In genomic region chr12:98002887-98003493, GRCh38 we compare ENCODE assay signal across 7 cellular contexts.
DNase-seq lines count a peak whose midpoint lies in the region; ATAC-seq and TF ChIP-seq lines count a peak whose summit lies in the region.

No MANE protein-coding gene starts in this region.

- H3K27ac ChIP-seq in esophagus squamous epithelium: no peak overlapping the region

- H3K4me1 ChIP-seq in esophagus squamous epithelium: no peaks in the 10 kb centered on the region

- no peaks in the 10 kb centered on the region for H3K9me3 Mint-ChIP-seq in progenitor cell of endocrine pancreas (ENCODE audit: low read depth)

- no peak overlapping the region for H3K4me3 Mint-ChIP-seq in progenitor cell of endocrine pancreas (ENCODE audit: low read depth)

- no peaks in the 10 kb centered on the region for H3K4me1 Mint-ChIP-seq in progenitor cell of endocrine pancreas (ENCODE audit: low read depth)

- H3K36me3 ChIP-seq in esophagus squamous epithelium: no peaks in the 10 kb centered on the region

- ATAC-seq in GM21390 (IDR thresholded peaks at IDR 0.05; ENCODE audit: unreplicated experiment) (peak; percentile 78), HG03095 (IDR thresholded peaks at IDR 0.05; ENCODE audit: unreplicated experiment) (no peak)

- peaks cover 11% of the 10 kb centered on the region for H3K27me3 Mint-ChIP-seq in progenitor cell of endocrine pancreas

- no peak overlapping the region for H3K4me3 ChIP-seq in esophagus squamous epithelium

- H3K27ac Mint-ChIP-seq in progenitor cell of endocrine pancreas: no peak overlapping the region

- no peaks in the 10 kb centered on the region for H3K36me3 Mint-ChIP-seq in progenitor cell of endocrine pancreas (ENCODE audit: insufficient read depth)

- TF ChIP-seq CTCF in esophagus squamous epithelium (IDR thresholded peaks at IDR 0.05) (peak in 5 of 6 experiments; percentile 20 to 53 (median 38)), progenitor cell of endocrine pancreas (IDR thresholded peaks at IDR 0.05; ENCODE audit: unreplicated experiment) (peak; percentile 58)

- no peak for TF ChIP-seq POLR2A in esophagus squamous epithelium (IDR thresholded peaks at IDR 0.05)

- WGBS in esophagus squamous epithelium, 2 donors: 36 to 37% methylated on average over 9 of the region's 9 CpGs

- H3K9me3 ChIP-seq in esophagus squamous epithelium: no peaks in the 10 kb centered on the region

- intact Hi-C loops in esophagus squamous epithelium (cut with DNase I): no loop called here

- H3K27me3 ChIP-seq in esophagus squamous epithelium: no peaks in the 10 kb centered on the region

- DNase-seq in GM03348 (ENCODE audit: low spot score): peak; percentile 5
- peak; percentile 61 to 76 for DNase-seq in Kasumi-1 (lab: John Stamatoyannopoulos, UW)
- DNase-seq in RPMI8226: peak; percentile 64
- no peak for DNase-seq in esophagus squamous epithelium (lab: John Stamatoyannopoulos, UW)
- no peak for DNase-seq in progenitor cell of endocrine pancreas (ENCODE audit: low spot score, unreplicated experiment)

Comparison
In these comparisons a context has a peak if more than half of its experiments do, and no peak if none do; other contexts are left out.
1. DNase-seq: peak in GM03348 (single experiment), Kasumi-1 (2 of 2) and RPMI8226 (single experiment); none in esophagus squamous epithelium (single experiment) and progenitor cell of endocrine pancreas (single experiment).